ENCODE assay signal across 8 cellular contexts in the genomic region with DNA sequence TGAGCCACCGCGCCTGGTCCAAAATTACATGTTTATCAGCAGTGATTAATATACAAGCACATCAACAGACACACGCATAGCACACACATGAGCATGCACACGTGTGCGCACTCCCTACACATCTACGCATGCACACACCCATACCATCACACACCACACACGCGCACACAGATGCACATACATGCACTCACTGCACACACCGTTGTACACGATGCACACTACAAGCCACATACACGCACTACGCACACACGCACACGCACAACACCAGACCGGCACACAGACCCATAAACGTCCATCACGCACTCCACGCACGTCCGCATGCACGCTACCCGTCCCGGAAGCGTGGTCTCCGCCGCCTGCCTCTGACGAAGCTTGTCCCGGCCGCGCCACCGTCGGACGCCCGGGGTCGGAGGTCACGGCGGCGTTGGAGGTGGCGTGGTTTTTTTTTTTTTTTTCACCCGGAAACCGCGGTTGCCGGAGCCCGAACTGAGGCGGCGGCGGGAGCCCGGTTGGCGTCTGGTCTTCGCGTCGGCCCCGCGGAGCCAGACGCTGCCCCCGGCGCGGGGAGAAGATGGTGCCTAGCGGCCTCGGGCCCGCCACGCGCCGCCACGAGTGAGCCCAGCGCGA. TPM values are rescaled to one million over a fixed set of nuclear protein-coding genes. Genes with fewer than 3 reads are reported as not detected.
DNase-seq lines count a peak whose midpoint lies in the region; ATAC-seq and TF ChIP-seq lines count a peak whose summit lies in the region.

Gene TMEM248, plus strand, starts transcription at position 457 of the 627 bp plus-strand sequence. CDS start 20,641 bp downstream, outside the sequence.

- no peak for TF ChIP-seq EP300 in esophagus muscularis mucosa (IDR thresholded peaks at IDR 0.05)

- TF ChIP-seq CTCF in Peyer's patch (IDR thresholded peaks at IDR 0.05) (no peak), esophagus muscularis mucosa (IDR thresholded peaks at IDR 0.05) (no peak)

- peak; percentile 98 for DNase-seq in DMS53 (lab: John Stamatoyannopoulos, UW)
- DNase-seq in KBM-7 = peak; percentile 93
- DNase-seq in Peyer's patch = peak; percentile 92 to 96 (median 95)
- peak; percentile 89 for DNase-seq in activated T-helper 1 cell treated with Interleukin-2 at 50 U/mL for 16 hours (ENCODE audit: low read depth)
- DNase-seq in esophagus muscularis mucosa (ENCODE audit: extremely low spot score) = peak; percentile 96
- DNase-seq in myocyte (ENCODE audit: low read depth) = peak; percentile 94
- peak; percentile 82 to 89 for DNase-seq in stimulated activated CD8-positive, alpha-beta memory T cell treated with anti-CD3 and anti-CD28 coated beads, Interleukin-7, amount 100 ng/mL, for 4 hours (ENCODE audit: low read depth in 2 of 2)

- peaks cover 0 to 7% (median under 1%) of the 10 kb centered on the region in 3 donors for H3K36me3 ChIP-seq in Peyer's patch
- peaks cover 0 to 8% (median 7%) of the 10 kb centered on the region in 4 donors for H3K36me3 ChIP-seq in esophagus muscularis mucosa

- H3K4me3 ChIP-seq in Peyer's patch (peak within 1 kb of the TSS; percentile 85 to 95 (median 92)), esophagus muscularis mucosa (peak within 1 kb of the TSS; percentile 88 to 98 (median 96))

- 5% methylated on average over 15 of the region's 67 CpGs for WGBS in esophagus muscularis mucosa

- peaks cover 0 to 23% (median 3%) of the 10 kb centered on the region in 4 donors for H3K4me1 ChIP-seq in Peyer's patch
- peaks cover 30 to 52% (median 45%) of the 10 kb centered on the region in 4 donors for H3K4me1 ChIP-seq in esophagus muscularis mucosa

- intact Hi-C loops in esophagus muscularis mucosa (cut with DNase I) = loop anchor here (10.0 kb wide), 1 partner anchor 76 kb away; no protein-coding TSS in a partner anchor

- peak within 1 kb of the TSS; percentile 87 to 94 (median 90) for H3K27ac ChIP-seq in Peyer's patch
- H3K27ac ChIP-seq in esophagus muscularis mucosa (replicated peaks in 1 of 4) = peak within 1 kb of the TSS; percentile 76 to 90 (median 84)

- TF ChIP-seq POLR2A in Peyer's patch (IDR thresholded peaks at IDR 0.05) (peak; percentile 47 to 56), esophagus muscularis mucosa (IDR thresholded peaks at IDR 0.05; ENCODE audit: low read depth) (peak; percentile 14)

- H3K27me3 ChIP-seq in Peyer's patch (no peaks in the 10 kb centered on the region), esophagus muscularis mucosa (no peaks in the 10 kb centered on the region)

- no peaks in the 10 kb centered on the region for H3K9me3 ChIP-seq in Peyer's patch
- H3K9me3 ChIP-seq in esophagus muscularis mucosa = no peaks in the 10 kb centered on the region

- in situ Hi-C loops in KBM-7 (cut with MboI; ENCODE audit: low pct_unique_long_range_greater_than_20kb, low sequenced_read_pairs) = no loop called here

- peak; percentile 85 for ATAC-seq in GM21619 (IDR thresholded peaks at IDR 0.05; ENCODE audit: unreplicated experiment)

RNA-seq across cellular contexts. Expression of gene TMEM248, which starts in this region (rescaled TPM):
- 100 to 1,000 TPM in 3 of 4 donors, 10 to 100 TPM in 1; 61.9 to 125 (median 115) TPM for total RNA-seq in Peyer's patch
- 100 to 1,000 TPM in 2 of 4 donors, 10 to 100 TPM in 2; 87.6 to 113 (median 99.7) TPM for total RNA-seq in esophagus muscularis mucosa
- total RNA-seq in myocyte = 154 TPM in 2 replicates
- polyA plus RNA-seq in myocyte (2012) = 77.8 TPM

Comparison
In these comparisons a context has a peak if more than half of its experiments do, and no peak if none do; other contexts are left out.
1. Peak in every context shown above with its lines: DNase-seq, ATAC-seq, H3K4me3 ChIP-seq and H3K27ac ChIP-seq.